Comparison of ENCODE assay signal across 2 cellular contexts in the genomic region with DNA sequence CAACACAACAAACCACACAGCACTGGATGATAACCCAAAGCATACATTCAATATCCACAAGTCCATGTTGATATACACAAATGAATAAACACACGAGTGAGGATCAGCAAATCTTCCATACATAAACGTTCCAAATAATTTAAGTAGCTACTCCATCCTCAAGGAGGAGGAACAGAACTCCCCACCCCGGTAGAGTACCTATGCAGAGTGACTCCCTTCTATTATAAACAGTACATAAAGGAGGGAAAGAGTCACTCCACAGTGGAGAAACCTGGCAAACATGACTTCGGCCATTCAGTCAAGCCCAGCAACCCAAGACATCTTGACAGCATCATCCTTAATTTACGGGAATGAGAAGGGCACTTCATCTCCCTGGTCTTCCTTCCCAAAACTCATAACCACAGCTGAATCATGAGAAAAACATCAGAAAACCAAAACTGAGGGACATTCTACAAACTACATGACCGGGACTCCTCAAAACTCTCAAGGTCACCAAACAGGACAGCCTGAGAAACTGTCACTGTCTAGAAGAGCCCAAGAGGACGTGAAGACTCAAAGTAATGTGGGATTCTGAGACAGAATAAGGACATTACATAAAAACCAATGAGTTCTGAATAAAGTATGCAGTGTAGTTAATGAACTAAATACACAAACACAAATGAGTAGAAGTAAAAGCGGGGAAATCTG.
TF ChIP-seq lines count a peak whose summit lies in the region.

No MANE protein-coding gene starts in this region.

TF ChIP-seq in HEK293, 187 proteins besides CTCF, POLR2A, EP300 and RAD21 (continues in another document):
- TF ChIP-seq PRDM1 (tag by site-specific recombination; IDR thresholded peaks at IDR 0.05): no peak
- no peak for TF ChIP-seq ZNF701 (tag by site-specific recombination; IDR thresholded peaks at IDR 0.05)
- peak; percentile 56 for TF ChIP-seq WT1 (tag by site-specific recombination; IDR thresholded peaks at IDR 0.05)
- TF ChIP-seq PRDM4 (tag by site-specific recombination; IDR thresholded peaks at IDR 0.05): peak; percentile 95
- TF ChIP-seq ZNF670 (tag by site-specific recombination; IDR thresholded peaks at IDR 0.05; ENCODE audit: low read depth): no peak
- TF ChIP-seq GLIS1 (tag by site-specific recombination; IDR thresholded peaks at IDR 0.05): peak; percentile 46; the same call in 1 of the 2 replicates
- TF ChIP-seq, protein P1, sequence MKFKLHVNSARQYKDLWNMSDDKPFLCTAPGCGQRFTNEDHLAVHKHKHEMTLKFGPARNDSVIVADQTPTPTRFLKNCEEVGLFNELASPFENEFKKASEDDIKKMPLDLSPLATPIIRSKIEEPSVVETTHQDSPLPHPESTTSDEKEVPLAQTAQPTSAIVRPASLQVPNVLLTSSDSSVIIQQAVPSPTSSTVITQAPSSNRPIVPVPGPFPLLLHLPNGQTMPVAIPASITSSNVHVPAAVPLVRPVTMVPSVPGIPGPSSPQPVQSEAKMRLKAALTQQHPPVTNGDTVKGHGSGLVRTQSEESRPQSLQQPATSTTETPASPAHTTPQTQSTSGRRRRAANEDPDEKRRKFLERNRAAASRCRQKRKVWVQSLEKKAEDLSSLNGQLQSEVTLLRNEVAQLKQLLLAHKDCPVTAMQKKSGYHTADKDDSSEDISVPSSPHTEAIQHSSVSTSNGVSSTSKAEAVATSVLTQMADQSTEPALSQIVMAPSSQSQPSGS (tag by site-specific recombination; IDR thresholded peaks at IDR 0.05; ENCODE audit: low read depth): no peak
- TF ChIP-seq ZNF571 (tag by site-specific recombination; IDR thresholded peaks at IDR 0.05): no peak
- TF ChIP-seq ZSCAN4 (tag by site-specific recombination; IDR thresholded peaks at IDR 0.05): no peak
- no peak for TF ChIP-seq ZNF76 (tag by site-specific recombination; IDR thresholded peaks at IDR 0.05; ENCODE audit: borderline replicate concordance, low read depth)
- TF ChIP-seq, protein P2, sequence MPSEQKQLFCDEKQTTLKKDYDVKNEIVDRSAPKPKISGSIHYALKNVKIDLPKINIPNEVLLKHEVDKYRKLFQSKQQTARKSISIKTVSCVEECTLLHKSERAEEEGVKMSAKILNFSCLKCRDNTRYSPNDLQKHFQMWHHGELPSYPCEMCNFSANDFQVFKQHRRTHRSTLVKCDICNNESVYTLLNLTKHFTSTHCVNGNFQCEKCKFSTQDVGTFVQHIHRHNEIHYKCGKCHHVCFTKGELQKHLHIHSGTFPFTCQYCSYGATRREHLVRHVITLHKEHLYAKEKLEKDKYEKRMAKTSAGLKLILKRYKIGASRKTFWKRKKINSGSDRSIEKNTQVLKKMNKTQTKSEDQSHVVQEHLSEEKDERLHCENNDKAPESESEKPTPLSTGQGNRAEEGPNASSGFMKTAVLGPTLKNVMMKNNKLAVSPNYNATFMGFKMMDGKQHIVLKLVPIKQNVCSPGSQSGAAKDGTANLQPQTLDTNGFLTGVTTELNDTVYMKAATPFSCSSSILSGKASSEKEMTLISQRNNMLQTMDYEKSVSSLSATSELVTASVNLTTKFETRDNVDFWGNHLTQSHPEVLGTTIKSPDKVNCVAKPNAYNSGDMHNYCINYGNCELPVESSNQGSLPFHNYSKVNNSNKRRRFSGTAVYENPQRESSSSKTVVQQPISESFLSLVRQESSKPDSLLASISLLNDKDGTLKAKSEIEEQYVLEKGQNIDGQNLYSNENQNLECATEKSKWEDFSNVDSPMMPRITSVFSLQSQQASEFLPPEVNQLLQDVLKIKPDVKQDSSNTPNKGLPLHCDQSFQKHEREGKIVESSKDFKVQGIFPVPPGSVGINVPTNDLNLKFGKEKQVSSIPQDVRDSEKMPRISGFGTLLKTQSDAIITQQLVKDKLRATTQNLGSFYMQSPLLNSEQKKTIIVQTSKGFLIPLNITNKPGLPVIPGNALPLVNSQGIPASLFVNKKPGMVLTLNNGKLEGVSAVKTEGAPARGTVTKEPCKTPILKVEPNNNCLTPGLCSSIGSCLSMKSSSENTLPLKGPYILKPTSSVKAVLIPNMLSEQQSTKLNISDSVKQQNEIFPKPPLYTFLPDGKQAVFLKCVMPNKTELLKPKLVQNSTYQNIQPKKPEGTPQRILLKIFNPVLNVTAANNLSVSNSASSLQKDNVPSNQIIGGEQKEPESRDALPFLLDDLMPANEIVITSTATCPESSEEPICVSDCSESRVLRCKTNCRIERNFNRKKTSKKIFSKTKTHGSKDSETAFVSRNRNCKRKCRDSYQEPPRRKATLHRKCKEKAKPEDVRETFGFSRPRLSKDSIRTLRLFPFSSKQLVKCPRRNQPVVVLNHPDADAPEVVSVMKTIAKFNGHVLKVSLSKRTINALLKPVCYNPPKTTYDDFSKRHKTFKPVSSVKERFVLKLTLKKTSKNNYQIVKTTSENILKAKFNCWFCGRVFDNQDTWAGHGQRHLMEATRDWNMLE (tag by site-specific recombination; conservative IDR thresholded peaks at IDR 0.05; ENCODE audit: low read depth): no peak
- TF ChIP-seq OVOL3 (tag by site-specific recombination; IDR thresholded peaks at IDR 0.05): no peak
- peak; percentile 51 for TF ChIP-seq ZNF600 (tag by site-specific recombination; IDR thresholded peaks at IDR 0.05)
- no peak for TF ChIP-seq SP7 (tag by site-specific recombination; IDR thresholded peaks at IDR 0.05)

TF ChIP-seq in GM12878, 131 proteins besides CTCF, POLR2A, EP300 and RAD21:
- TF ChIP-seq GABPA (IDR thresholded peaks at IDR 0.05; ENCODE audit: low read depth) (no peak), CREB1 (IDR thresholded peaks at IDR 0.05; ENCODE audit: low read depth) (no peak), FOS (IDR thresholded peaks at IDR 0.05; ENCODE audit: borderline replicate concordance, extremely low read depth, insufficient read length) (no peak)
